ENCODE assay signal across 8 cellular contexts in genomic region chr3:114454592-114455251, GRCh38.
DNase-seq lines count a peak whose midpoint lies in the region; FAIRE-seq and TF ChIP-seq lines count a peak whose summit lies in the region.

No MANE protein-coding gene starts in this region.

- H3K4ac ChIP-seq in mesenchymal stem cell (ENCODE audit: low read depth in 1 of 2, low read length in 2 of 2), result no peak overlapping the region

- peaks cover 16% of the 10 kb centered on the region for H3K4me1 ChIP-seq in CD8-positive, alpha-beta memory T cell (ENCODE audit: insufficient read depth, low read length)
- peaks cover 2% of the 10 kb centered on the region for H3K4me1 ChIP-seq in mesenchymal stem cell (ENCODE audit: control insufficient read depth, insufficient read depth, low read depth, low read length)

- no peak overlapping the region for H4K8ac ChIP-seq in mesenchymal stem cell (ENCODE audit: low read length)

- H2BK5ac ChIP-seq in mesenchymal stem cell (ENCODE audit: low read depth, low read length, poor library complexity, severe bottlenecking), result no peak overlapping the region

- H3K4me1 Mint-ChIP-seq in CD8-positive, alpha-beta memory T cell, result peaks cover 0 to 8% (median 6%) of the 10 kb centered on the region in 3 donors
- peaks cover 3% of the 10 kb centered on the region for H3K4me1 Mint-ChIP-seq in activated CD4-positive, alpha-beta T cell treated with anti-CD3 and anti-CD28 coated beads, Interleukin-2, amount 10 ng/mL, durations not matched to agents 7 days and 5 days

- no peak overlapping the region for H3K14ac ChIP-seq in mesenchymal stem cell (ENCODE audit: low read length in 2 of 2)

- H3K4me3 ChIP-seq in CD8-positive, alpha-beta memory T cell (ENCODE audit: low read length), result peak overlapping the region; percentile 19
- peak overlapping the region in 1 of 2 experiments; percentile 73 for H3K4me3 ChIP-seq in mesenchymal stem cell (ENCODE audit: insufficient read depth in 1 of 2, low read depth in 1 of 2, low read length in 2 of 2)

- WGBS in mesenchymal stem cell, result 39% methylated on average over 11 of the region's 11 CpGs

- H3K27me3 Mint-ChIP-seq in CD8-positive, alpha-beta memory T cell, result no peaks in the 10 kb centered on the region
- peaks cover 2% of the 10 kb centered on the region for H3K27me3 Mint-ChIP-seq in activated CD4-positive, alpha-beta T cell treated with anti-CD3 and anti-CD28 coated beads, Interleukin-2, amount 10 ng/mL, durations not matched to agents 7 days and 5 days

- peak in 2 of 5 donors; percentile 4 to 5 for DNase-seq in CD8-positive, alpha-beta memory T cell
- DNase-seq in NCI-H128 (lab: John Stamatoyannopoulos, UW; ENCODE audit: unreplicated experiment) (peak; percentile 70), cerebellar cortex (ENCODE audit: low spot score) (peak; percentile 77), mesenchymal stem cell (peak; percentile 43), GM12891 (ENCODE audit: insufficient read length, low spot score) (no peak), AML-193 (lab: John Stamatoyannopoulos, UW) (no peak)
- no peak for DNase-seq in activated CD4-positive, alpha-beta T cell treated with anti-CD3 and anti-CD28 coated beads, Interleukin-2, amount 10 ng/mL, durations not matched to agents 7 days and 5 days
- no peak for DNase-seq in activated effector memory CD4-positive, alpha-beta T cell treated with anti-CD3 and anti-CD28 coated beads, Interleukin-2, amount 50 U/mL, for 16 hours

- peak overlapping the region; percentile 78 for H3K9ac ChIP-seq in mesenchymal stem cell (ENCODE audit: low read length)

- no peak overlapping the region for H3K27ac Mint-ChIP-seq in CD8-positive, alpha-beta memory T cell
- H3K27ac Mint-ChIP-seq in activated CD4-positive, alpha-beta T cell treated with anti-CD3 and anti-CD28 coated beads, Interleukin-2, amount 10 ng/mL, durations not matched to agents 7 days and 5 days, result no peak overlapping the region

- FAIRE-seq in GM12891 (lab: Jason Lieb, UNC), result no peak

- H3K9me3 Mint-ChIP-seq in CD8-positive, alpha-beta memory T cell, result no peaks in the 10 kb centered on the region
- H3K9me3 Mint-ChIP-seq in activated CD4-positive, alpha-beta T cell treated with anti-CD3 and anti-CD28 coated beads, Interleukin-2, amount 10 ng/mL, durations not matched to agents 7 days and 5 days, result no peaks in the 10 kb centered on the region

- no peak for TF ChIP-seq POLR2A in GM12891 (IDR thresholded peaks at IDR 0.05; ENCODE audit: low read depth, low read length)

- H3K23ac ChIP-seq in mesenchymal stem cell (ENCODE audit: low read length in 2 of 2), result no peak overlapping the region

- peak overlapping the region; percentile 62 for H3K4me2 ChIP-seq in mesenchymal stem cell (ENCODE audit: low read length, poor library complexity, severe bottlenecking)

- H3K79me1 ChIP-seq in mesenchymal stem cell (replicated peaks; ENCODE audit: low read length, poor library complexity, severe bottlenecking), result peaks cover 21% of the 10 kb centered on the region

- CTCF ChIA-PET in CD8-positive, alpha-beta memory T cell (lab: Charles Lee), result interaction anchor here (0.7 kb wide), 1 partner anchor 312 kb away, joined by 3 read pairs; no protein-coding TSS in a partner anchor
- CTCF ChIA-PET in activated CD4-positive, alpha-beta T cell treated with anti-CD3 and anti-CD28 coated beads, Interleukin-2, amount 10 ng/mL, durations not matched to agents 7 days and 5 days (lab: Charles Lee), result interaction anchor here (0.7 kb wide), 1 partner anchor 169 kb away, joined by 3 read pairs; no protein-coding TSS in a partner anchor

- no peak overlapping the region for H2AK5ac ChIP-seq in mesenchymal stem cell (ENCODE audit: low read length, severe bottlenecking)

- no peak overlapping the region for H2BK120ac ChIP-seq in mesenchymal stem cell (ENCODE audit: low read depth, low read length)

- H4K91ac ChIP-seq in mesenchymal stem cell (ENCODE audit: low read length), result no peak overlapping the region

- H3K27ac ChIP-seq in CD8-positive, alpha-beta memory T cell (ENCODE audit: low read depth, low read length), result no peak overlapping the region
- H3K27ac ChIP-seq in mesenchymal stem cell (ENCODE audit: low read length, poor library complexity, severe bottlenecking), result no peak overlapping the region

- no peak overlapping the region for H3K18ac ChIP-seq in mesenchymal stem cell (ENCODE audit: low read depth in 1 of 2, low read length in 2 of 2)

- H2BK12ac ChIP-seq in mesenchymal stem cell (ENCODE audit: low read length in 2 of 2), result no peak overlapping the region

- no peaks in the 10 kb centered on the region for H3K9me3 ChIP-seq in CD8-positive, alpha-beta memory T cell (ENCODE audit: low read length)
- H3K9me3 ChIP-seq in mesenchymal stem cell (ENCODE audit: control insufficient read depth, low read length), result no peaks in the 10 kb centered on the region

- H2BK15ac ChIP-seq in mesenchymal stem cell (ENCODE audit: low read depth, poor library complexity, severe bottlenecking), result no peak overlapping the region

- POLR2A ChIA-PET in CD8-positive, alpha-beta memory T cell (lab: Charles Lee), result no interaction called here
- POLR2A ChIA-PET in activated CD4-positive, alpha-beta T cell treated with anti-CD3 and anti-CD28 coated beads, Interleukin-2, amount 10 ng/mL, durations not matched to agents 7 days and 5 days (lab: Charles Lee), result no interaction called here

- no peaks in the 10 kb centered on the region for H3K36me3 Mint-ChIP-seq in CD8-positive, alpha-beta memory T cell
- no peaks in the 10 kb centered on the region for H3K36me3 Mint-ChIP-seq in activated CD4-positive, alpha-beta T cell treated with anti-CD3 and anti-CD28 coated beads, Interleukin-2, amount 10 ng/mL, durations not matched to agents 7 days and 5 days (ENCODE audit: low read depth)

- H2AFZ ChIP-seq in mesenchymal stem cell (ENCODE audit: low read depth, low read length), result no peak overlapping the region

- H3K4me3 Mint-ChIP-seq in CD8-positive, alpha-beta memory T cell, result no peak overlapping the region
- no peak overlapping the region for H3K4me3 Mint-ChIP-seq in activated CD4-positive, alpha-beta T cell treated with anti-CD3 and anti-CD28 coated beads, Interleukin-2, amount 10 ng/mL, durations not matched to agents 7 days and 5 days

- H3K36me3 ChIP-seq in CD8-positive, alpha-beta memory T cell (ENCODE audit: insufficient read depth, low read length), result no peaks in the 10 kb centered on the region
- no peaks in the 10 kb centered on the region for H3K36me3 ChIP-seq in mesenchymal stem cell (ENCODE audit: control insufficient read depth in 1 of 2, insufficient read depth in 2 of 2, low read depth in 1 of 2, low read length in 2 of 2)

- H3K27me3 ChIP-seq in CD8-positive, alpha-beta memory T cell (ENCODE audit: insufficient read depth, low read length, poor library complexity, severe bottlenecking), result no peaks in the 10 kb centered on the region
- H3K27me3 ChIP-seq in mesenchymal stem cell (ENCODE audit: control insufficient read depth in 1 of 2, insufficient read depth in 1 of 2, low read length in 2 of 2), result no peaks in the 10 kb centered on the region

TF ChIP-seq in GM12891, 5 proteins besides CTCF, POLR2A, EP300 and RAD21:
- TF ChIP-seq PAX5 (IDR thresholded peaks at IDR 0.05; ENCODE audit: insufficient read depth, low read length, severe bottlenecking) (no peak), POU2F2 (IDR thresholded peaks at IDR 0.05; ENCODE audit: low read depth, low read length) (no peak), POLR2AphosphoS5 (IDR thresholded peaks at IDR 0.05; ENCODE audit: low read depth, low read length) (no peak), SPI1 (IDR thresholded peaks at IDR 0.05; ENCODE audit: low read depth, low read length) (no peak), TAF1 (IDR thresholded peaks at IDR 0.05; ENCODE audit: low read depth, low read length) (no peak)

Comparison
In these comparisons a context has a peak if more than half of its experiments do, and no peak if none do; other contexts are left out.
1. DNase-seq: peak in NCI-H128 (single experiment), cerebellar cortex (single experiment) and mesenchymal stem cell (single experiment); none in GM12891 (single experiment), activated CD4-positive, alpha-beta T cell treated with anti-CD3 and anti-CD28 coated beads, Interleukin-2, amount 10 ng/mL, durations not matched to agents 7 days and 5 days (single experiment), activated effector memory CD4-positive, alpha-beta T cell treated with anti-CD3 and anti-CD28 coated beads, Interleukin-2, amount 50 U/mL, for 16 hours (single experiment) and AML-193 (0 of 2).